9 cellular contexts compared by ENCODE assay signal in the genomic region with DNA sequence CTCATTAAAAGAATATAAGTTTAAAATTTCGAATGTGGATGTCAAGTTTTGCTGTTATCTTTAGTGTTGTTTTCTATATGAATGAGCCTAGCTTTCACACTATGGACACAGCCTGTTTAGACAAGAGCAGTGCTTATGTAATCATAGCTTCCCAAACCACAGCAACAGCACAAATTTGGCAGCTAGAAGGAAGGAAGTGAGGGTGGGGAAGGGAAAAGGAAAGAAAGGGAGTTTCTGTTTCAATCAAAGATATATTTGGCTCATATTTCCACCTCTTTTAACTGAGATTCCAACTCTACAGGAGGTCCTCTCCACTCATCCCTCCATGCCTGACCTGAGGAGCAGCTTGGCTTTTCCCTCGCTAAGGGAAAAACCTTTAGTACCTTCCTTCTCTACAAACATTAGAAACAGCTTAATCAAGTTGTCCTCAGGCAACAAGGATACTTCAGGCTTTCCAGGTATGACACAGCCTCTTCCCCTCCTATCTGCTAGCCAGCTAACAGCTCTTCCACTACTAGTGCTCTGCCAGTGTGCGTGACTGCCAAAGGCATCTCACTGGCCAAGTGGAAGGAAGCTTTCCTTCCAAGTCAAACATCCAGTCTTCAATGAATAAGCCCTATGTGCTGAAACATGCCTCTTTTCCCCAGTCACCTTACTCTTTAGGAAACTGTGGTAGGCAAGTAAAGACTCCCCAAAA.
A peak's percentile ranks its signal among the peaks of the same experiment; 100 is the strongest.
DNase-seq lines count a peak whose midpoint lies in the region; ATAC-seq and TF ChIP-seq lines count a peak whose summit lies in the region.
"Had no signal": no experiment of that assay in that cellular context is flagged by ENCODE, and none has a peak within 500 bp of the region (broad histone marks: within the 10 kb centered on the region; RNA-seq: fewer than 3 reads in every experiment).

No MANE protein-coding gene starts in this region.

- peaks cover 9% of the 10 kb centered on the region for H3K4me1 Mint-ChIP-seq in nephron progenitor cell

- H3K79me2 ChIP-seq in mammary epithelial cell (ENCODE audit: insufficient read depth, low read length), result no peaks in the 10 kb centered on the region

- dilution Hi-C loops in mammary epithelial cell (cut with HindIII; ENCODE audit: low sequenced_read_pairs), result loop anchor here (25.0 kb wide), 1 partner anchor 276 kb away; a partner anchor contains a TSS

- peak overlapping the region; percentile 69 for H3K4me2 ChIP-seq in mammary epithelial cell (ENCODE audit: insufficient read depth, low read depth, low read length)

- TSS peak; percentile 85 for BruUV-seq in mammary epithelial cell (replicated peaks; lab: Mats Ljungman, UMichigan)

- H3K4me3 ChIP-seq in MG63 (peak overlapping the region; percentile 7; the same call in 1 of the 2 replicates), mammary epithelial cell (replicated peaks in 1 of 3; ENCODE audit: insufficient read depth in 1 of 3, low read depth in 2 of 3, low read length in 3 of 3) (peak overlapping the region in 1 of 3 experiments; percentile 24), muscle layer of duodenum (ENCODE audit: low read depth in 1 of 2, low read length in 2 of 2) (no peak overlapping the region)
- H3K4me3 ChIP-seq: psoas muscle had no signal

- no peak for ATAC-seq in GM18520 (IDR thresholded peaks at IDR 0.05; ENCODE audit: unreplicated experiment)

- no peak overlapping the region for H3K4me3 Mint-ChIP-seq in nephron progenitor cell

- no peaks in the 10 kb centered on the region for H3K27me3 ChIP-seq in MG63
- H3K27me3 ChIP-seq in mammary epithelial cell (ENCODE audit: insufficient read depth, low read length), result no peaks in the 10 kb centered on the region
- no peaks in the 10 kb centered on the region for H3K27me3 ChIP-seq in muscle layer of duodenum (ENCODE audit: low read depth, low read length)

- POLR2A ChIA-PET in HEK293T (lab: Yijun Ruan, JAX), result no interaction called here

- in situ Hi-C loops in mammary epithelial cell (cut with MboI; ENCODE audit: low sequenced_read_pairs in 2 of 2), result no loop called here

- H3K4me1 ChIP-seq in mammary epithelial cell (ENCODE audit: insufficient read depth, low read length), result peaks cover 33% of the 10 kb centered on the region
- H3K4me1 ChIP-seq in muscle layer of duodenum (ENCODE audit: control insufficient read depth in 1 of 2, insufficient read depth in 2 of 2, low read length in 2 of 2), result no peaks in the 10 kb centered on the region
- H3K4me1 ChIP-seq: psoas muscle had no signal

- no peaks in the 10 kb centered on the region for H3K9me3 Mint-ChIP-seq in nephron progenitor cell

- H3K9ac ChIP-seq in mammary epithelial cell (ENCODE audit: insufficient read depth, low read length), result peak overlapping the region; percentile 39

- 0% methylated on average over 3 of the region's 3 CpGs for WGBS in mammary epithelial cell (ENCODE audit: low coverage, missing lambda C conversion rate)

- intact Hi-C loops in mammary epithelial cell (cut with micrococcal nuclease), result loop anchor here (1.0 kb wide), 1 partner anchor 29 kb away; no protein-coding TSS in a partner anchor

- no peak for TF ChIP-seq CTCF in mammary epithelial cell (conservative IDR thresholded peaks at IDR 0.05 in 1 of 2, IDR thresholded peaks at IDR 0.05 in 1 of 2; ENCODE audit: extremely low read depth in 1 of 2, insufficient read depth in 1 of 2, low read depth in 1 of 2, low read length in 2 of 2)
- TF ChIP-seq CTCF in nephron progenitor cell (IDR thresholded peaks at IDR 0.05), result no peak

- no peaks in the 10 kb centered on the region for H4K20me1 ChIP-seq in mammary epithelial cell (ENCODE audit: insufficient read depth, low read length)

- H3K27me3 Mint-ChIP-seq in nephron progenitor cell (ENCODE audit: low read depth, poor library complexity), result no peaks in the 10 kb centered on the region

- H3K27ac ChIP-seq in mammary epithelial cell (ENCODE audit: insufficient read depth, low read depth, low read length), result peak overlapping the region; percentile 88
- H3K27ac ChIP-seq in muscle layer of duodenum (ENCODE audit: low read length), result peak overlapping the region; percentile 33
- H3K27ac ChIP-seq: psoas muscle had no signal

- DNase-seq in AML-193 (lab: John Stamatoyannopoulos, UW) (peak; percentile 66 to 72), MG63 (peak; percentile 94), mammary epithelial cell (peak; percentile 88), HEK293T (ENCODE audit: extremely low spot score) (no peak), nephron progenitor cell (no peak), NCI-H345 (lab: John Stamatoyannopoulos, UW) (no peak)

- H3K36me3 ChIP-seq in MG63, result no peaks in the 10 kb centered on the region
- H3K36me3 ChIP-seq in mammary epithelial cell (ENCODE audit: insufficient read depth, low read length), result no peaks in the 10 kb centered on the region
- H3K36me3 ChIP-seq in muscle layer of duodenum (ENCODE audit: control insufficient read depth in 1 of 2, insufficient read depth in 2 of 2, low read length in 2 of 2), result no peaks in the 10 kb centered on the region

- peak overlapping the region; percentile 66 for H2AFZ ChIP-seq in mammary epithelial cell (ENCODE audit: low read depth, low read length)

- H3K27ac Mint-ChIP-seq in nephron progenitor cell, result no peak overlapping the region

- CTCF ChIA-PET in mammary epithelial cell (lab: Charles Lee; ENCODE audit: low non-redundant PET), result interaction anchor here (0.5 kb wide), 1 partner anchor 22 kb away, joined by 3 read pairs; no protein-coding TSS in a partner anchor
- CTCF ChIA-PET in HEK293T (lab: Yijun Ruan, JAX), result interaction anchor here (0.6 kb wide), 1 partner anchor 207 kb away, joined by 4 read pairs; no protein-coding TSS in a partner anchor

- no peaks in the 10 kb centered on the region for H3K9me3 ChIP-seq in MG63
- no peaks in the 10 kb centered on the region for H3K9me3 ChIP-seq in mammary epithelial cell (replicated peaks; ENCODE audit: insufficient read depth, low read length)
- H3K9me3 ChIP-seq in muscle layer of duodenum (ENCODE audit: control insufficient read depth in 1 of 2, low read length in 2 of 2), result no peaks in the 10 kb centered on the region
- H3K9me3 ChIP-seq: psoas muscle had no signal

- H3K36me3 Mint-ChIP-seq in nephron progenitor cell (ENCODE audit: low read depth), result no peaks in the 10 kb centered on the region

TF ChIP-seq in HEK293T, 16 proteins besides CTCF, POLR2A, EP300 and RAD21:
- TF ChIP-seq ZNF384 (IDR thresholded peaks at IDR 0.05) (no peak), FOXM1 (IDR thresholded peaks at IDR 0.05; ENCODE audit: borderline replicate concordance) (no peak), SUZ12 (IDR thresholded peaks at IDR 0.05) (no peak), CTBP1 (IDR thresholded peaks at IDR 0.05; ENCODE audit: borderline replicate concordance) (no peak), FOXK2 (IDR thresholded peaks at IDR 0.05) (no peak), ARNT (IDR thresholded peaks at IDR 0.05) (no peak), HDGF (IDR thresholded peaks at IDR 0.05; ENCODE audit: borderline replicate concordance) (no peak), TARDBP (IDR thresholded peaks at IDR 0.05) (no peak), ELF4 (IDR thresholded peaks at IDR 0.05) (no peak), FOXA1 (IDR thresholded peaks at IDR 0.05) (no peak), BHLHE40 (IDR thresholded peaks at IDR 0.05; ENCODE audit: borderline replicate concordance) (no peak), LEF1 (IDR thresholded peaks at IDR 0.05; ENCODE audit: borderline replicate concordance) (no peak), SP1 (IDR thresholded peaks at IDR 0.05) (no peak), L3MBTL2 (conservative IDR thresholded peaks at IDR 0.05) (no peak), NFRKB (IDR thresholded peaks at IDR 0.05) (no peak)
- TF ChIP-seq, protein P1, sequence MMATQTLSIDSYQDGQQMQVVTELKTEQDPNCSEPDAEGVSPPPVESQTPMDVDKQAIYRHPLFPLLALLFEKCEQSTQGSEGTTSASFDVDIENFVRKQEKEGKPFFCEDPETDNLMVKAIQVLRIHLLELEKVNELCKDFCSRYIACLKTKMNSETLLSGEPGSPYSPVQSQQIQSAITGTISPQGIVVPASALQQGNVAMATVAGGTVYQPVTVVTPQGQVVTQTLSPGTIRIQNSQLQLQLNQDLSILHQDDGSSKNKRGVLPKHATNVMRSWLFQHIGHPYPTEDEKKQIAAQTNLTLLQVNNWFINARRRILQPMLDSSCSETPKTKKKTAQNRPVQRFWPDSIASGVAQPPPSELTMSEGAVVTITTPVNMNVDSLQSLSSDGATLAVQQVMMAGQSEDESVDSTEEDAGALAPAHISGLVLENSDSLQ (IDR thresholded peaks at IDR 0.05), result no peak
TF ChIP-seq in HEK293T: peak in this region for 0.

Comparison
In these comparisons a context has a peak if more than half of its experiments do, and no peak if none do; other contexts are left out.
1. DNase-seq: peak in AML-193 (2 of 2), MG63 (single experiment) and mammary epithelial cell (single experiment); none in HEK293T (single experiment), nephron progenitor cell (single experiment) and NCI-H345 (single experiment).